ENCODE assay signal across 8 cellular contexts in genomic region chr6:15441215-15441868, GRCh38.
DNase-seq lines count a peak whose midpoint lies in the region; ATAC-seq and TF ChIP-seq lines count a peak whose summit lies in the region.

No MANE protein-coding gene starts in this region.

- peaks cover 35% of the 10 kb centered on the region for H3K4me1 Mint-ChIP-seq in Calu3 (ENCODE audit: low read depth, unreplicated experiment)
- H3K4me1 Mint-ChIP-seq in activated naive CD8-positive, alpha-beta T cell treated with anti-CD3 and anti-CD28 coated beads for 36 hours, result peaks cover 79% of the 10 kb centered on the region

- H3K9me3 Mint-ChIP-seq in Calu3 (ENCODE audit: low read depth, unreplicated experiment), result no peaks in the 10 kb centered on the region
- no peaks in the 10 kb centered on the region for H3K9me3 Mint-ChIP-seq in activated naive CD8-positive, alpha-beta T cell treated with anti-CD3 and anti-CD28 coated beads for 36 hours

- no TSS peak for BruUV-seq in Calu3 (replicated peaks; lab: Mats Ljungman, UMichigan)

- DNase-seq in Calu3, result peak; percentile 39
- peak; percentile 39 for DNase-seq in NOMO-1 treated with dmso at 0.1 percent for 144 hours (lab: John Stamatoyannopoulos, UW; ENCODE audit: unreplicated experiment)
- no peak for DNase-seq in activated naive CD8-positive, alpha-beta T cell treated with anti-CD3 and anti-CD28 coated beads for 36 hours
- DNase-seq in heart right ventricle, result peak in 1 of 2 donors; percentile 56
- no peak for DNase-seq in retinal pigment epithelial cell (ENCODE audit: low read depth)

- H3K27ac ChIP-seq in heart right ventricle, result no peak overlapping the region

- TF ChIP-seq CTCF in Calu3 (IDR thresholded peaks at IDR 0.05; ENCODE audit: unreplicated experiment) (peak; percentile 13), heart right ventricle (IDR thresholded peaks at IDR 0.05) (peak; percentile 69 to 88 (median 80)), retinal pigment epithelial cell (conservative IDR thresholded peaks at IDR 0.05; ENCODE audit: low read depth, low read length) (peak; percentile 90)

- ATAC-seq in HG03342 (IDR thresholded peaks at IDR 0.05; ENCODE audit: unreplicated experiment) (peak; percentile 53), heart right ventricle (peak; percentile 51 to 75 (median 70)), HG03025 (IDR thresholded peaks at IDR 0.05; ENCODE audit: low FRiP score, unreplicated experiment) (no peak), GM18519 (IDR thresholded peaks at IDR 0.05; ENCODE audit: low FRiP score, unreplicated experiment) (no peak)

- no peak overlapping the region for H3K27ac Mint-ChIP-seq in Calu3 (ENCODE audit: unreplicated experiment)
- H3K27ac Mint-ChIP-seq in activated naive CD8-positive, alpha-beta T cell treated with anti-CD3 and anti-CD28 coated beads for 36 hours, result peak overlapping the region; percentile 57

- H3K4me3 Mint-ChIP-seq in Calu3 (ENCODE audit: low read depth, unreplicated experiment), result no peak overlapping the region
- H3K4me3 Mint-ChIP-seq in activated naive CD8-positive, alpha-beta T cell treated with anti-CD3 and anti-CD28 coated beads for 36 hours, result no peak overlapping the region

- no peaks in the 10 kb centered on the region for H3K9me3 ChIP-seq in heart right ventricle

- H3K36me3 Mint-ChIP-seq in Calu3 (ENCODE audit: insufficient read depth, unreplicated experiment), result no peaks in the 10 kb centered on the region
- H3K36me3 Mint-ChIP-seq in activated naive CD8-positive, alpha-beta T cell treated with anti-CD3 and anti-CD28 coated beads for 36 hours, result peaks cover 12% of the 10 kb centered on the region

- intact Hi-C loops in Calu3 (cut with micrococcal nuclease; ENCODE audit: unreplicated experiment), result loop anchor here (5.0 to 10.0 kb wide), 2 partner anchors 117 to 194 kb away; partner anchors contain the start of gene JARID2
- intact Hi-C loops in heart right ventricle (cut with DNase I), result loop anchor here in 7 of 10 donors (2.0 to 10.0 kb wide), 10 partner anchors 46 to 1317 kb away; partner anchors contain the start of gene JARID2 (in 4 of the 7)

- WGBS in heart right ventricle, 2 donors, result 76% methylated on average over 7 of the region's 7 CpGs

- CTCF ChIA-PET in Calu3 (lab: Charles Lee), result no interaction called here

- H3K36me3 ChIP-seq in heart right ventricle, result no peaks in the 10 kb centered on the region

- H3K4me3 ChIP-seq in heart right ventricle (no peak overlapping the region), retinal pigment epithelial cell (ENCODE audit: low read length) (no peak overlapping the region)

- H3K27me3 Mint-ChIP-seq in Calu3 (ENCODE audit: unreplicated experiment), result no peaks in the 10 kb centered on the region
- no peaks in the 10 kb centered on the region for H3K27me3 Mint-ChIP-seq in activated naive CD8-positive, alpha-beta T cell treated with anti-CD3 and anti-CD28 coated beads for 36 hours

- H3K27me3 ChIP-seq in heart right ventricle, result no peaks in the 10 kb centered on the region

- H3K4me1 ChIP-seq in heart right ventricle, result peaks cover 4 to 90% (median 70%) of the 10 kb centered on the region in 9 donors

Comparison
In these comparisons a context has a peak if more than half of its experiments do, and no peak if none do; other contexts are left out.
1. DNase-seq: peak in Calu3 (single experiment) and NOMO-1 treated with dmso at 0.1 percent for 144 hours (single experiment); none in activated naive CD8-positive, alpha-beta T cell treated with anti-CD3 and anti-CD28 coated beads for 36 hours (single experiment) and retinal pigment epithelial cell (single experiment).
2. CTCF ChIP-seq: peak in every context shown above with its lines; median percentile 90 in retinal pigment epithelial cell; 80 in heart right ventricle; 13 in Calu3.
3. ATAC-seq: peak in HG03342 (single experiment) and heart right ventricle (8 of 8); none in HG03025 (single experiment) and GM18519 (single experiment).